Comparison of ENCODE assay signal across 9 cellular contexts in the genomic region with DNA sequence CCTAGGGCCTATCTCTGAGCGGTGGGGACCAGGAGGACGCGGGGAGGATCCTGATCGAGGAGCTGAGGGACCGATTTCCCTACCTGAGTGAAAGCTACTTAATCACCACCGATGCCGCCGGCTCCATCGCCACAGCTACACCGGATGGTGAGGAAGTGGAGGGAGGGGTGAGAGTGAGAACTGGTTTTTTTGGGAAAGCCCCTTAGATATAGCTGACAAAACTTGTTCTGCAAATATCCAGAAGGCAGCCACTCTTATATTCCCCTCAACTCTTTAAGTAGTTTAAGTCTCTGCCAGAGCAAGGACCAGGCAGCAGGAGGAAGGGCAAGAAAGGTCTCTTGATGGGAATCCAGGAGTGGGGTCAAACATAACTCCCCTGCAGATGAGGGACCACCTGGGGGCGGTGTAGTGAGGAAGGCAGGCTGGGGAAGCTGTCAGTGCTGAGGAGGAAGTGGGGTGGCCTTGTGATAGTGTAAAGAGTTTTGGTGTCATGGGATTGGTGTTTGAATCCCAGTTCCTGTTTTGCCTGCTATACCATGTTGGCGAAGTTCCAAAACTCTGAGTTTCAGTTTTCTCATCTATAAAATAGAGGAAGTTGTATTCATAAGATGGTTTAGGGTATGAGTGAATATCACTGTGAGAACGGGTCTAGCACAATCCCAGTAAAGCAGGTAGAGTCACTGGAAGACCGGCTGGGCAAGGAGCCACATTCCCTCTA. TPM values are rescaled to one million over a fixed set of nuclear protein-coding genes. Genes with fewer than 3 reads are reported as not detected.
DNase-seq lines count a peak whose midpoint lies in the region; ATAC-seq and TF ChIP-seq lines count a peak whose summit lies in the region.
"Had no signal": no experiment of that assay in that cellular context is flagged by ENCODE, and none has a peak within 500 bp of the region (broad histone marks: within the 10 kb centered on the region; RNA-seq: fewer than 3 reads in every experiment).

No MANE protein-coding gene starts in this region.

- no peak overlapping the region for H3K27ac ChIP-seq in left ventricle myocardium inferior (replicated peaks)
- no peak overlapping the region for H3K27ac ChIP-seq in endodermal cell (ENCODE audit: low read depth, low read length)
- H3K27ac ChIP-seq: A549 had no signal

- peaks cover 43% of the 10 kb centered on the region for H3K36me3 ChIP-seq in left ventricle myocardium inferior
- peaks cover 62% of the 10 kb centered on the region for H3K36me3 ChIP-seq in endodermal cell (ENCODE audit: control insufficient read depth, insufficient read depth, low read length)

- DNase-seq in left ventricle myocardium inferior, result peak; percentile 23
- DNase-seq in left cardiac atrium, result no peak
- DNase-seq in activated CD4-positive, alpha-beta T cell treated with anti-CD3 and anti-CD28 coated beads for 4 hours, result peak; percentile 56 to 58
- peak; percentile 52 for DNase-seq in endodermal cell
- DNase-seq in stimulated activated CD4-positive, alpha-beta T cell treated with anti-CD3 and anti-CD28 coated beads, Interleukin-4, amount 100 ng/mL, for 1 hour, result peak; percentile 65
- no peak for DNase-seq in NCI-H2171 treated with DMSO at 0.1 percent for 48 hours (lab: John Stamatoyannopoulos, UW)

- no peaks in the 10 kb centered on the region for H3K27me3 Mint-ChIP-seq in endodermal cell (ENCODE audit: insufficient read depth)

- H3K9ac ChIP-seq in endodermal cell (ENCODE audit: extremely low read depth, low read length, poor library complexity, severe bottlenecking), result no peak overlapping the region

- intact Hi-C loops in left ventricle myocardium inferior (cut with micrococcal nuclease) (no loop called here), left cardiac atrium (cut with DNase I) (no loop called here)

- H3K9me3 ChIP-seq in left ventricle myocardium inferior (replicated peaks) (no peaks in the 10 kb centered on the region), endodermal cell (ENCODE audit: control insufficient read depth, low read length) (no peaks in the 10 kb centered on the region)
- H3K9me3 ChIP-seq: A549 had no signal

- no peaks in the 10 kb centered on the region for H3K9me3 Mint-ChIP-seq in endodermal cell

- ATAC-seq in left cardiac atrium, result no peak
- peak; percentile 30 for ATAC-seq in HG03521 (IDR thresholded peaks at IDR 0.05; ENCODE audit: unreplicated experiment)
- ATAC-seq in HG02970 (IDR thresholded peaks at IDR 0.05; ENCODE audit: low FRiP score, unreplicated experiment), result no peak
- ATAC-seq: A549 had no signal

- peaks cover 14% of the 10 kb centered on the region for H3K4me1 Mint-ChIP-seq in endodermal cell

- H3K4me3 Mint-ChIP-seq in endodermal cell, result no peak overlapping the region

- peaks cover 22% of the 10 kb centered on the region for H3K36me3 Mint-ChIP-seq in endodermal cell (ENCODE audit: low read depth)

- no peak for TF ChIP-seq CTCF in left ventricle myocardium inferior (IDR thresholded peaks at IDR 0.05; ENCODE audit: borderline replicate concordance)
- peak; percentile 29 for TF ChIP-seq CTCF in endodermal cell (conservative IDR thresholded peaks at IDR 0.05)

- no peak overlapping the region for H3K27ac Mint-ChIP-seq in endodermal cell

- no peaks in the 10 kb centered on the region for H3K27me3 ChIP-seq in left ventricle myocardium inferior (ENCODE audit: low read depth)
- H3K27me3 ChIP-seq in endodermal cell (ENCODE audit: control insufficient read depth, insufficient read depth, low read length, poor library complexity, severe bottlenecking), result no peaks in the 10 kb centered on the region

- WGBS in endodermal cell (ENCODE audit: insufficient coverage in 1 of 2, insufficient read length in 1 of 2), 2 experiments, result 95 to 100% methylated on average over 2 to 14 of the region's 14 CpGs

- H3K4me1 ChIP-seq in left ventricle myocardium inferior (peaks cover 56% of the 10 kb centered on the region), endodermal cell (ENCODE audit: control insufficient read depth, insufficient read depth, low read length) (peaks cover 4% of the 10 kb centered on the region)

- H3K4me3 ChIP-seq in left ventricle myocardium inferior (no peak overlapping the region), endodermal cell (ENCODE audit: low read length) (no peak overlapping the region)
- H3K4me3 ChIP-seq: A549 had no signal

RNA-seq across cellular contexts. Expression of gene NAGK, which starts 3.4 kb away (rescaled TPM):
- total RNA-seq in left ventricle myocardium inferior, result 46.7 TPM
- total RNA-seq in left cardiac atrium, result 10 to 100 TPM; 54.5 to 66.4 TPM
- total RNA-seq in endodermal cell, result 10 to 100 TPM; 72.6 to 80.8 TPM
- 62.0 TPM for polyA plus RNA-seq in endodermal cell (2013, experiment 1 of 2)
- 52.2 TPM for polyA plus RNA-seq in endodermal cell (2013, experiment 2 of 2)

RNA-seq across cellular contexts. Expression of gene MCEE, which starts 58.2 kb away (rescaled TPM):
- total RNA-seq in left ventricle myocardium inferior, result 39.7 TPM
- total RNA-seq in left cardiac atrium, result 10 to 100 TPM; 26.6 to 31.7 TPM
- 10 to 100 TPM; 10.9 to 17.6 TPM for total RNA-seq in endodermal cell
- polyA plus RNA-seq in endodermal cell (2013, experiment 1 of 2), result 12.1 TPM
- 13.8 TPM for polyA plus RNA-seq in endodermal cell (2013, experiment 2 of 2)

RNA-seq across cellular contexts. Expression of gene MPHOSPH10, which starts 58.6 kb away (rescaled TPM):
- total RNA-seq in left ventricle myocardium inferior (20.7 TPM), left cardiac atrium (10 to 100 TPM; 18.3 to 29.6 TPM), endodermal cell (10 to 100 TPM; 30.2 to 35.8 TPM)
- polyA plus RNA-seq in endodermal cell (2013, experiment 1 of 2), result 26.5 TPM
- 29.4 TPM for polyA plus RNA-seq in endodermal cell (2013, experiment 2 of 2)

Comparison
In these comparisons a context has a peak if more than half of its experiments do, and no peak if none do; other contexts are left out.
1. DNase-seq: peak in left ventricle myocardium inferior (single experiment), activated CD4-positive, alpha-beta T cell treated with anti-CD3 and anti-CD28 coated beads for 4 hours (2 of 2), endodermal cell (single experiment) and stimulated activated CD4-positive, alpha-beta T cell treated with anti-CD3 and anti-CD28 coated beads, Interleukin-4, amount 100 ng/mL, for 1 hour (single experiment); none in left cardiac atrium (single experiment) and NCI-H2171 treated with DMSO at 0.1 percent for 48 hours (single experiment).